12 cellular contexts compared by ENCODE assay signal in genomic region chr16:73125860-73126259, GRCh38.
DNase-seq lines count a peak whose midpoint lies in the region; ATAC-seq and TF ChIP-seq lines count a peak whose summit lies in the region.
"Had no signal": no experiment of that assay in that cellular context is flagged by ENCODE, and none has a peak within 500 bp of the region (broad histone marks: within the 10 kb centered on the region; RNA-seq: fewer than 3 reads in every experiment).

No MANE protein-coding gene starts in this region.

- peaks cover 7 to 25% (median 13%) of the 10 kb centered on the region in 3 donors for H3K4me1 Mint-ChIP-seq in T-cell

- no peak overlapping the region for H3K4me3 Mint-ChIP-seq in T-cell

- POLR2A ChIA-PET in T-cell (lab: Charles Lee): no interaction called here

- H4K20me1 ChIP-seq in mammary epithelial cell (ENCODE audit: insufficient read depth, low read length): no peaks in the 10 kb centered on the region

- H3K4me3 ChIP-seq in mammary epithelial cell (replicated peaks in 1 of 3; ENCODE audit: insufficient read depth in 1 of 3, low read depth in 2 of 3, low read length in 3 of 3) (no peak overlapping the region), left lung (no peak overlapping the region), testis (no peak overlapping the region)

- dilution Hi-C loops in mammary epithelial cell (cut with HindIII; ENCODE audit: low sequenced_read_pairs): no loop called here

- H3K36me3 Mint-ChIP-seq in T-cell: no peaks in the 10 kb centered on the region

- H3K9ac ChIP-seq in mammary epithelial cell (ENCODE audit: insufficient read depth, low read length): no peak overlapping the region

- no peaks in the 10 kb centered on the region for H3K9me3 ChIP-seq in mammary epithelial cell (replicated peaks; ENCODE audit: insufficient read depth, low read length)
- no peaks in the 10 kb centered on the region for H3K9me3 ChIP-seq in left lung
- no peaks in the 10 kb centered on the region for H3K9me3 ChIP-seq in testis

- no peak for TF ChIP-seq CTCF in mammary epithelial cell (conservative IDR thresholded peaks at IDR 0.05 in 1 of 2, IDR thresholded peaks at IDR 0.05 in 1 of 2; ENCODE audit: extremely low read depth in 1 of 2, insufficient read depth in 1 of 2, low read depth in 1 of 2, low read length in 2 of 2)
- TF ChIP-seq CTCF in left lung (IDR thresholded peaks at IDR 0.05): no peak
- no peak for TF ChIP-seq CTCF in testis (IDR thresholded peaks at IDR 0.05)

- DNase-seq in AG08396 (ENCODE audit: low spot score) (peak; percentile 58), HS-5 (ENCODE audit: low read depth) (peak; percentile 31), mammary epithelial cell (peak; percentile 38), left lung (no peak), T-cell (no peak), testis (no peak)
- DNase-seq: activated effector memory CD4-positive, alpha-beta T cell treated with Interleukin-2 at 50 U/mL for 16 hours; cortex of kidney; NCI-H2171 treated with DMSO at 0.1 percent for 48 hours; stimulated activated CD4-positive, alpha-beta T cell treated with anti-CD3 and anti-CD28 coated beads, Interleukin-12 subunit alpha, Interleukin-12 subunit beta, amount 100 ng/mL, for 4 hours had no signal

- H2AFZ ChIP-seq in mammary epithelial cell (ENCODE audit: low read depth, low read length): no peak overlapping the region

- CTCF ChIA-PET in mammary epithelial cell (lab: Charles Lee; ENCODE audit: low non-redundant PET): no interaction called here
- CTCF ChIA-PET in T-cell (lab: Charles Lee): no interaction called here

- BruUV-seq in mammary epithelial cell (replicated peaks; lab: Mats Ljungman, UMichigan): no TSS peak

- ATAC-seq in left lung (peak; percentile 72), T-cell (replicated peaks in 1 of 4) (no peak), HG02642 (IDR thresholded peaks at IDR 0.05; ENCODE audit: poor library complexity, unreplicated experiment) (no peak), HG03565 (IDR thresholded peaks at IDR 0.05; ENCODE audit: unreplicated experiment) (no peak)

- intact Hi-C loops in mammary epithelial cell (cut with micrococcal nuclease) (no loop called here), left lung (cut with DNase I) (no loop called here), testis (cut with DNase I; ENCODE audit: low total_unique reads) (no loop called here)

- no peaks in the 10 kb centered on the region for H3K79me2 ChIP-seq in mammary epithelial cell (ENCODE audit: insufficient read depth, low read length)

- no peak overlapping the region for H3K4me2 ChIP-seq in mammary epithelial cell (ENCODE audit: insufficient read depth, low read depth, low read length)

- H3K27ac ChIP-seq in mammary epithelial cell (ENCODE audit: insufficient read depth, low read depth, low read length): no peak overlapping the region
- H3K27ac ChIP-seq in left lung: peak overlapping the region in 1 of 2 donors; percentile 28
- H3K27ac ChIP-seq in testis: no peak overlapping the region

- H3K4me1 ChIP-seq in mammary epithelial cell (ENCODE audit: insufficient read depth, low read length) (no peaks in the 10 kb centered on the region), left lung (peaks cover 0 to 33% of the 10 kb centered on the region in 2 donors), testis (peaks cover 4% of the 10 kb centered on the region)

- H3K27ac Mint-ChIP-seq in T-cell: no peak overlapping the region

- WGBS in mammary epithelial cell (ENCODE audit: low coverage, missing lambda C conversion rate): 87% methylated on average over 3 of the region's 3 CpGs
- 84 to 91% methylated on average over 3 of the region's 3 CpGs for WGBS in testis, 2 donors

- H3K27me3 ChIP-seq in mammary epithelial cell (ENCODE audit: insufficient read depth, low read length) (no peaks in the 10 kb centered on the region), left lung (no peaks in the 10 kb centered on the region), testis (no peaks in the 10 kb centered on the region)

- no peak for TF ChIP-seq POLR2A in testis (IDR thresholded peaks at IDR 0.05)

- no peaks in the 10 kb centered on the region for H3K36me3 ChIP-seq in mammary epithelial cell (ENCODE audit: insufficient read depth, low read length)
- H3K36me3 ChIP-seq in left lung: no peaks in the 10 kb centered on the region
- H3K36me3 ChIP-seq in testis (ENCODE audit: low read depth, missing control alignments): no peaks in the 10 kb centered on the region

- no peaks in the 10 kb centered on the region for H3K27me3 Mint-ChIP-seq in T-cell

- H3K9me3 Mint-ChIP-seq in T-cell: peaks cover 0 to 5% (median 2%) of the 10 kb centered on the region in 3 donors

- in situ Hi-C loops in mammary epithelial cell (cut with MboI; ENCODE audit: low sequenced_read_pairs in 2 of 2): no loop called here

Comparison
In these comparisons a context has a peak if more than half of its experiments do, and no peak if none do; other contexts are left out.
1. DNase-seq: peak in AG08396 (single experiment), HS-5 (single experiment) and mammary epithelial cell (single experiment); none in left lung (0 of 2), T-cell (0 of 34) and testis (single experiment).